1 cellular context compared by ENCODE assay signal in the genomic region with DNA sequence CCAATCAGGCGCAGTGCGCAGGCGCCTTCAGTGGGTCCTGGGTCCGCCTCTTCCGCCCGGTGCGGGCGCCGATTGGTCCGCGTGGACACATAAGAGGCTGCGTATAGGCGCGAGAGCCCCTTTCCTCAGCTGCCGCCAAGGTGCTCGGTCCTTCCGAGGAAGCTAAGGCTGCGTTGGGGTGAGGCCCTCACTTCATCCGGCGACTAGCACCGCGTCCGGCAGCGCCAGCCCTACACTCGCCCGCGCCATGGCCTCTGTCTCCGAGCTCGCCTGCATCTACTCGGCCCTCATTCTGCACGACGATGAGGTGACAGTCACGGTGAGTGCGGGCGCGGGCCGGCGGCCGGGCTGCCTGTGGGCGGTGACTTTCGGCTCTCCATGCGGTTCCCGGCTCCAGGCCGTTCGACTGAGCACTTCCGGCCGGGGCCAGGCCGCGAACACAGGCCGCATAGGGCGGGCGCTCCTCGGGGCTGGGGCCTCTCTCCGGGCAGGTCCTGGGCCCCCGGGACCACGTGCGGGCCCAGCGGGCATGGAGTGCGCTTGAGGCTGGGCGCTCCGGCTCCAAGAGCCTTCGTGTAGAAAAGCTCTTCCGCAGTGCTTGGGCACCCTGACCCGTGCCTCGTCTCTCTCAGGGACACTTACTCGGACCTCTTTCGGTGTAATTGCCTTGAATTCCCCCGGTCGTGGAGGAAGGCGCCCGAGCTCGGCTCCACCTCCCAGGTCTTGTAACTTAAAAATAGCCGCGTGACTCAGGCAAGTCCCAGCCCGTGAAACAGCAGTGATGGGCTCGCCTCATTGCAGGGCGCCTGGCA.
TF ChIP-seq lines count a peak whose summit lies in the region.

A gene (plus strand): TSS at position 117 of the 812 bp plus-strand sequence. CDS start 131 bp downstream, at position 248.

TF ChIP-seq in K562, 482 proteins besides CTCF, POLR2A, EP300 and RAD21 (continued from another document and continues in another):
- TF ChIP-seq, protein P1, sequence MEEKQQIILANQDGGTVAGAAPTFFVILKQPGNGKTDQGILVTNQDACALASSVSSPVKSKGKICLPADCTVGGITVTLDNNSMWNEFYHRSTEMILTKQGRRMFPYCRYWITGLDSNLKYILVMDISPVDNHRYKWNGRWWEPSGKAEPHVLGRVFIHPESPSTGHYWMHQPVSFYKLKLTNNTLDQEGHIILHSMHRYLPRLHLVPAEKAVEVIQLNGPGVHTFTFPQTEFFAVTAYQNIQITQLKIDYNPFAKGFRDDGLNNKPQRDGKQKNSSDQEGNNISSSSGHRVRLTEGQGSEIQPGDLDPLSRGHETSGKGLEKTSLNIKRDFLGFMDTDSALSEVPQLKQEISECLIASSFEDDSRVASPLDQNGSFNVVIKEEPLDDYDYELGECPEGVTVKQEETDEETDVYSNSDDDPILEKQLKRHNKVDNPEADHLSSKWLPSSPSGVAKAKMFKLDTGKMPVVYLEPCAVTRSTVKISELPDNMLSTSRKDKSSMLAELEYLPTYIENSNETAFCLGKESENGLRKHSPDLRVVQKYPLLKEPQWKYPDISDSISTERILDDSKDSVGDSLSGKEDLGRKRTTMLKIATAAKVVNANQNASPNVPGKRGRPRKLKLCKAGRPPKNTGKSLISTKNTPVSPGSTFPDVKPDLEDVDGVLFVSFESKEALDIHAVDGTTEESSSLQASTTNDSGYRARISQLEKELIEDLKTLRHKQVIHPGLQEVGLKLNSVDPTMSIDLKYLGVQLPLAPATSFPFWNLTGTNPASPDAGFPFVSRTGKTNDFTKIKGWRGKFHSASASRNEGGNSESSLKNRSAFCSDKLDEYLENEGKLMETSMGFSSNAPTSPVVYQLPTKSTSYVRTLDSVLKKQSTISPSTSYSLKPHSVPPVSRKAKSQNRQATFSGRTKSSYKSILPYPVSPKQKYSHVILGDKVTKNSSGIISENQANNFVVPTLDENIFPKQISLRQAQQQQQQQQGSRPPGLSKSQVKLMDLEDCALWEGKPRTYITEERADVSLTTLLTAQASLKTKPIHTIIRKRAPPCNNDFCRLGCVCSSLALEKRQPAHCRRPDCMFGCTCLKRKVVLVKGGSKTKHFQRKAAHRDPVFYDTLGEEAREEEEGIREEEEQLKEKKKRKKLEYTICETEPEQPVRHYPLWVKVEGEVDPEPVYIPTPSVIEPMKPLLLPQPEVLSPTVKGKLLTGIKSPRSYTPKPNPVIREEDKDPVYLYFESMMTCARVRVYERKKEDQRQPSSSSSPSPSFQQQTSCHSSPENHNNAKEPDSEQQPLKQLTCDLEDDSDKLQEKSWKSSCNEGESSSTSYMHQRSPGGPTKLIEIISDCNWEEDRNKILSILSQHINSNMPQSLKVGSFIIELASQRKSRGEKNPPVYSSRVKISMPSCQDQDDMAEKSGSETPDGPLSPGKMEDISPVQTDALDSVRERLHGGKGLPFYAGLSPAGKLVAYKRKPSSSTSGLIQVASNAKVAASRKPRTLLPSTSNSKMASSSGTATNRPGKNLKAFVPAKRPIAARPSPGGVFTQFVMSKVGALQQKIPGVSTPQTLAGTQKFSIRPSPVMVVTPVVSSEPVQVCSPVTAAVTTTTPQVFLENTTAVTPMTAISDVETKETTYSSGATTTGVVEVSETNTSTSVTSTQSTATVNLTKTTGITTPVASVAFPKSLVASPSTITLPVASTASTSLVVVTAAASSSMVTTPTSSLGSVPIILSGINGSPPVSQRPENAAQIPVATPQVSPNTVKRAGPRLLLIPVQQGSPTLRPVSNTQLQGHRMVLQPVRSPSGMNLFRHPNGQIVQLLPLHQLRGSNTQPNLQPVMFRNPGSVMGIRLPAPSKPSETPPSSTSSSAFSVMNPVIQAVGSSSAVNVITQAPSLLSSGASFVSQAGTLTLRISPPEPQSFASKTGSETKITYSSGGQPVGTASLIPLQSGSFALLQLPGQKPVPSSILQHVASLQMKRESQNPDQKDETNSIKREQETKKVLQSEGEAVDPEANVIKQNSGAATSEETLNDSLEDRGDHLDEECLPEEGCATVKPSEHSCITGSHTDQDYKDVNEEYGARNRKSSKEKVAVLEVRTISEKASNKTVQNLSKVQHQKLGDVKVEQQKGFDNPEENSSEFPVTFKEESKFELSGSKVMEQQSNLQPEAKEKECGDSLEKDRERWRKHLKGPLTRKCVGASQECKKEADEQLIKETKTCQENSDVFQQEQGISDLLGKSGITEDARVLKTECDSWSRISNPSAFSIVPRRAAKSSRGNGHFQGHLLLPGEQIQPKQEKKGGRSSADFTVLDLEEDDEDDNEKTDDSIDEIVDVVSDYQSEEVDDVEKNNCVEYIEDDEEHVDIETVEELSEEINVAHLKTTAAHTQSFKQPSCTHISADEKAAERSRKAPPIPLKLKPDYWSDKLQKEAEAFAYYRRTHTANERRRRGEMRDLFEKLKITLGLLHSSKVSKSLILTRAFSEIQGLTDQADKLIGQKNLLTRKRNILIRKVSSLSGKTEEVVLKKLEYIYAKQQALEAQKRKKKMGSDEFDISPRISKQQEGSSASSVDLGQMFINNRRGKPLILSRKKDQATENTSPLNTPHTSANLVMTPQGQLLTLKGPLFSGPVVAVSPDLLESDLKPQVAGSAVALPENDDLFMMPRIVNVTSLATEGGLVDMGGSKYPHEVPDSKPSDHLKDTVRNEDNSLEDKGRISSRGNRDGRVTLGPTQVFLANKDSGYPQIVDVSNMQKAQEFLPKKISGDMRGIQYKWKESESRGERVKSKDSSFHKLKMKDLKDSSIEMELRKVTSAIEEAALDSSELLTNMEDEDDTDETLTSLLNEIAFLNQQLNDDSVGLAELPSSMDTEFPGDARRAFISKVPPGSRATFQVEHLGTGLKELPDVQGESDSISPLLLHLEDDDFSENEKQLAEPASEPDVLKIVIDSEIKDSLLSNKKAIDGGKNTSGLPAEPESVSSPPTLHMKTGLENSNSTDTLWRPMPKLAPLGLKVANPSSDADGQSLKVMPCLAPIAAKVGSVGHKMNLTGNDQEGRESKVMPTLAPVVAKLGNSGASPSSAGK (IDR thresholded peaks at IDR 0.05) = peak; percentile 29; the same call in 1 of the 2 replicates
- TF ChIP-seq PRPF4 (IDR thresholded peaks at IDR 0.05; ENCODE audit: insufficient read depth, low read depth, low read length, poor library complexity, severe bottlenecking) (peak; percentile 94), NFATC3 (IDR thresholded peaks at IDR 0.05) (no peak), CHD2 (IDR thresholded peaks at IDR 0.05; ENCODE audit: low read depth, low read length) (no peak), COPS2 (conservative IDR thresholded peaks at IDR 0.05) (no peak), ZNF165 (CRISPR knock-in tag; IDR thresholded peaks at IDR 0.05; ENCODE audit: borderline replicate concordance) (no peak), GATAD2A (IDR thresholded peaks at IDR 0.05) (no peak), KLF6 (CRISPR knock-in tag; IDR thresholded peaks at IDR 0.05; ENCODE audit: borderline replicate concordance) (no peak), NEUROD1 (IDR thresholded peaks at IDR 0.05; ENCODE audit: borderline replicate concordance, low read depth, low read length, partially characterized antibody) (no peak), POLR3G (IDR thresholded peaks at IDR 0.05; ENCODE audit: extremely low read depth, insufficient read length, insufficient replicate concordance) (no peak), ZNF282 (CRISPR knock-in tag; IDR thresholded peaks at IDR 0.05) (peak; percentile 97; the same call in 1 of the 2 replicates), MCM5 (IDR thresholded peaks at IDR 0.05; ENCODE audit: low read depth) (no peak), NBN (IDR thresholded peaks at IDR 0.05; ENCODE audit: low read depth) (no peak; the same call in 1 of the 2 replicates), ZNF766 (CRISPR knock-in tag; conservative IDR thresholded peaks at IDR 0.05) (no peak), ZNF75A (CRISPR knock-in tag; IDR thresholded peaks at IDR 0.05) (no peak)
- TF ChIP-seq, protein P2, sequence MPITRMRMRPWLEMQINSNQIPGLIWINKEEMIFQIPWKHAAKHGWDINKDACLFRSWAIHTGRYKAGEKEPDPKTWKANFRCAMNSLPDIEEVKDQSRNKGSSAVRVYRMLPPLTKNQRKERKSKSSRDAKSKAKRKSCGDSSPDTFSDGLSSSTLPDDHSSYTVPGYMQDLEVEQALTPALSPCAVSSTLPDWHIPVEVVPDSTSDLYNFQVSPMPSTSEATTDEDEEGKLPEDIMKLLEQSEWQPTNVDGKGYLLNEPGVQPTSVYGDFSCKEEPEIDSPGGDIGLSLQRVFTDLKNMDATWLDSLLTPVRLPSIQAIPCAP (CRISPR knock-in tag; IDR thresholded peaks at IDR 0.05; ENCODE audit: borderline replicate concordance) = no peak
- TF ChIP-seq, protein P3, sequence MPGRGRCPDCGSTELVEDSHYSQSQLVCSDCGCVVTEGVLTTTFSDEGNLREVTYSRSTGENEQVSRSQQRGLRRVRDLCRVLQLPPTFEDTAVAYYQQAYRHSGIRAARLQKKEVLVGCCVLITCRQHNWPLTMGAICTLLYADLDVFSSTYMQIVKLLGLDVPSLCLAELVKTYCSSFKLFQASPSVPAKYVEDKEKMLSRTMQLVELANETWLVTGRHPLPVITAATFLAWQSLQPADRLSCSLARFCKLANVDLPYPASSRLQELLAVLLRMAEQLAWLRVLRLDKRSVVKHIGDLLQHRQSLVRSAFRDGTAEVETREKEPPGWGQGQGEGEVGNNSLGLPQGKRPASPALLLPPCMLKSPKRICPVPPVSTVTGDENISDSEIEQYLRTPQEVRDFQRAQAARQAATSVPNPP (IDR thresholded peaks at IDR 0.05; ENCODE audit: borderline replicate concordance, insufficient read depth, insufficient read length) = no peak
- TF ChIP-seq, protein P4, sequence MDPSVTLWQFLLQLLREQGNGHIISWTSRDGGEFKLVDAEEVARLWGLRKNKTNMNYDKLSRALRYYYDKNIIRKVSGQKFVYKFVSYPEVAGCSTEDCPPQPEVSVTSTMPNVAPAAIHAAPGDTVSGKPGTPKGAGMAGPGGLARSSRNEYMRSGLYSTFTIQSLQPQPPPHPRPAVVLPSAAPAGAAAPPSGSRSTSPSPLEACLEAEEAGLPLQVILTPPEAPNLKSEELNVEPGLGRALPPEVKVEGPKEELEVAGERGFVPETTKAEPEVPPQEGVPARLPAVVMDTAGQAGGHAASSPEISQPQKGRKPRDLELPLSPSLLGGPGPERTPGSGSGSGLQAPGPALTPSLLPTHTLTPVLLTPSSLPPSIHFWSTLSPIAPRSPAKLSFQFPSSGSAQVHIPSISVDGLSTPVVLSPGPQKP (CRISPR knock-in tag; IDR thresholded peaks at IDR 0.05) = 0 out of 2 replicates have a peak, but pooled peaks have one; percentile 70
- TF ChIP-seq, protein P5, sequence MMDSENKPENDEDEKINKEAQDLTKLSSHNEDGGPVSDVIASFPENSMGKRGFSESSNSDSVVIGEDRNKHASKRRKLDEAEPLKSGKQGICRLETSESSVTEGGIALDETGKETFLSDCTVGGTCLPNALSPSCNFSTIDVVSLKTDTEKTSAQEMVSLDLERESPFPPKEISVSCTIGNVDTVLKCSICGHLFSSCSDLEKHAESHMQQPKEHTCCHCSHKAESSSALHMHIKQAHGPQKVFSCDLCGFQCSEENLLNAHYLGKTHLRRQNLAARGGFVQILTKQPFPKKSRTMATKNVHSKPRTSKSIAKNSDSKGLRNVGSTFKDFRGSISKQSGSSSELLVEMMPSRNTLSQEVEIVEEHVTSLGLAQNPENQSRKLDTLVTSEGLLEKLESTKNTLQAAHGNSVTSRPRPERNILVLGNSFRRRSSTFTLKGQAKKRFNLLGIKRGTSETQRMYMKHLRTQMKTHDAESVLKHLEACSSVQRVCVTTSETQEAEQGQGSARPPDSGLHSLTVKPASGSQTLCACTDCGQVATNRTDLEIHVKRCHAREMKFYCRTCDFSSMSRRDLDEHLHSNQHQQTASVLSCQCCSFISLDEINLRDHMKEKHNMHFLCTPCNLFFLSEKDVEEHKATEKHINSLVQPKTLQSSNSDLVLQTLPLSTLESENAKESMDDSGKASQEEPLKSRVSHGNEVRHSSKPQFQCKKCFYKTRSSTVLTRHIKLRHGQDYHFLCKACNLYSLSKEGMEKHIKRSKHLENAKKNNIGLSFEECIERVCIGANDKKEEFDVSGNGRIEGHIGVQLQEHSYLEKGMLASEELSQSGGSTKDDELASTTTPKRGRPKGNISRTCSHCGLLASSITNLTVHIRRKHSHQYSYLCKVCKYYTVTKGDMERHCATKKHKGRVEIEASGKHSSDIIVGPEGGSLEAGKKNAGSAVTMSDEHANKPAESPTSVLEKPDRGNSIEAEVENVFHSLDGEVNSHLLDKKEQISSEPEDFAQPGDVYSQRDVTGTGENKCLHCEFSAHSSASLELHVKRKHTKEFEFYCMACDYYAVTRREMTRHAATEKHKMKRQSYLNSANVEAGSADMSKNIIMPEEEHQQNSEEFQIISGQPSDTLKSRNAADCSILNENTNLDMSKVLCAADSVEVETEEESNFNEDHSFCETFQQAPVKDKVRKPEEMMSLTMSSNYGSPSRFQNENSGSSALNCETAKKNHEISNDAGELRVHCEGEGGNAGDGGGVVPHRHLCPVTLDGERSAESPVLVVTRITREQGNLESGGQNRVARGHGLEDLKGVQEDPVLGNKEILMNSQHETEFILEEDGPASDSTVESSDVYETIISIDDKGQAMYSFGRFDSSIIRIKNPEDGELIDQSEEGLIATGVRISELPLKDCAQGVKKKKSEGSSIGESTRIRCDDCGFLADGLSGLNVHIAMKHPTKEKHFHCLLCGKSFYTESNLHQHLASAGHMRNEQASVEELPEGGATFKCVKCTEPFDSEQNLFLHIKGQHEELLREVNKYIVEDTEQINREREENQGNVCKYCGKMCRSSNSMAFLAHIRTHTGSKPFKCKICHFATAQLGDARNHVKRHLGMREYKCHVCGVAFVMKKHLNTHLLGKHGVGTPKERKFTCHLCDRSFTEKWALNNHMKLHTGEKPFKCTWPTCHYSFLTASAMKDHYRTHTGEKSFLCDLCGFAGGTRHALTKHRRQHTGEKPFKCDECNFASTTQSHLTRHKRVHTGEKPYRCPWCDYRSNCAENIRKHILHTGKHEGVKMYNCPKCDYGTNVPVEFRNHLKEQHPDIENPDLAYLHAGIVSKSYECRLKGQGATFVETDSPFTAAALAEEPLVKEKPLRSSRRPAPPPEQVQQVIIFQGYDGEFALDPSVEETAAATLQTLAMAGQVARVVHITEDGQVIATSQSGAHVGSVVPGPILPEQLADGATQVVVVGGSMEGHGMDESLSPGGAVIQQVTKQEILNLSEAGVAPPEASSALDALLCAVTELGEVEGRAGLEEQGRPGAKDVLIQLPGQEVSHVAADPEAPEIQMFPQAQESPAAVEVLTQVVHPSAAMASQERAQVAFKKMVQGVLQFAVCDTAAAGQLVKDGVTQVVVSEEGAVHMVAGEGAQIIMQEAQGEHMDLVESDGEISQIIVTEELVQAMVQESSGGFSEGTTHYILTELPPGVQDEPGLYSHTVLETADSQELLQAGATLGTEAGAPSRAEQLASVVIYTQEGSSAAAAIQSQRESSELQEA (IDR thresholded peaks at IDR 0.05; ENCODE audit: low read depth) = no peak
- TF ChIP-seq, protein P6, sequence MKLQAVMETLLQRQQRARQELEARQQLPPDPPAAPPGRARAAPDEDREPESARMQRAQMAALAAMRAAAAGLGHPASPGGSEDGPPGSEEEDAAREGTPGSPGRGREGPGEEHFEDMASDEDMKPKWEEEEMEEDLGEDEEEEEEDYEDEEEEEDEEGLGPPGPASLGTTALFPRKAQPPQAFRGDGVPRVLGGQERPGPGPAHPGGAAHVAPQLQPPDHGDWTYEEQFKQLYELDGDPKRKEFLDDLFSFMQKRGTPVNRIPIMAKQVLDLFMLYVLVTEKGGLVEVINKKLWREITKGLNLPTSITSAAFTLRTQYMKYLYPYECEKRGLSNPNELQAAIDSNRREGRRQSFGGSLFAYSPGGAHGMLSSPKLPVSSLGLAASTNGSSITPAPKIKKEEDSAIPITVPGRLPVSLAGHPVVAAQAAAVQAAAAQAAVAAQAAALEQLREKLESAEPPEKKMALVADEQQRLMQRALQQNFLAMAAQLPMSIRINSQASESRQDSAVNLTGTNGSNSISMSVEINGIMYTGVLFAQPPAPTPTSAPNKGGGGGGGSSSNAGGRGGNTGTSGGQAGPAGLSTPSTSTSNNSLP (IDR thresholded peaks at IDR 0.05; ENCODE audit: borderline replicate concordance, low read depth, low read length) = no peak
